In the genomic region with DNA sequence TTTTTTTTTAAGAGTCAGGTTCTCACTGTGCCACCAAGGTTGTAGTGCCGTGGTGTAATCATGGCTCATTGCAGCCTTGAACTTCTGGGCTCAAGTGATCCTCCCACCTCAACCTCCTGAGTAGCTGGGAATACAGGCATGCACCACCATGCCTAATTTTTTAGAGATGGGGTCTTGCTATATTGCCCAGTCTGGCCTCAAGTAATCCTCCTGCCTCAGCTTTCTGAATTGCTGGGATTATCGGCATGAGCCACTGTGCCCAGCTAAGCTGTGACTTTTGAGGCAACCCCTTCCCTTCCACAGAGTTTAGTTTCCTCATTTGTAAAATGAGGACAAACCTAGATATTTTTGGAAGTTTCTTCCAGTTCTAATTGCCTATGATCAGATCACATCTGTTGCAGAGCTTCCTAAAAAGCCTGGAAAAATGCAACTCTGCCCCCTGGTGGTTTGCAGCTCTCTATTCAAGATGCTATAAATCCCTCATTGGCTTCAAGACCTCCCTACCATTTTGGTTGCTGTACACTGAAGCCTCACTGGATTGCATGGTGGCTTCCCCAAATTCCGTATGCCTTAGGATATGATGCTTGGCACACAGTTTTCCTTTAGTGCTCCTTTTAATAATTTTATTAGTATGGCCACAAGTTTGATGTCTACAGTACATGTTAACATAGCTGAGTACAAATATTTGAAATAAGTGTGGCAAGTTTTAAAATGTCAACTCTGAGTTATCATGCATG, we compare ENCODE assay signal across 8 cellular contexts. TPM values are rescaled to one million over a fixed set of nuclear protein-coding genes. Genes with fewer than 3 reads are reported as not detected.
DNase-seq lines count a peak whose midpoint lies in the region; ATAC-seq and TF ChIP-seq lines count a peak whose summit lies in the region.

No MANE protein-coding gene starts in this region.

- no peaks in the 10 kb centered on the region for H3K27me3 ChIP-seq in AG04450 (ENCODE audit: control insufficient read depth, insufficient read depth, low read length)

- no peaks in the 10 kb centered on the region for H3K9me3 Mint-ChIP-seq in activated CD4-positive, alpha-beta T cell treated with anti-CD3 and anti-CD28 coated beads, Interleukin-2, amount 10 ng/mL, durations not matched to agents 24 days and 14 days

- TF ChIP-seq CTCF in AG04450 (IDR thresholded peaks at IDR 0.05; ENCODE audit: low read depth, low read length), result peak; percentile 86
- peak; percentile 39 for TF ChIP-seq CTCF in GM20000 (IDR thresholded peaks at IDR 0.05; ENCODE audit: extremely low read depth, missing control alignments)

- no peak overlapping the region for H3K4me3 Mint-ChIP-seq in activated CD4-positive, alpha-beta T cell treated with anti-CD3 and anti-CD28 coated beads, Interleukin-2, amount 10 ng/mL, durations not matched to agents 24 days and 14 days

- no peaks in the 10 kb centered on the region for H3K4me1 Mint-ChIP-seq in activated CD4-positive, alpha-beta T cell treated with anti-CD3 and anti-CD28 coated beads, Interleukin-2, amount 10 ng/mL, durations not matched to agents 24 days and 14 days

- POLR2A ChIA-PET in AG04450 (lab: Yijun Ruan, JAX), result no interaction called here

- ATAC-seq in GM18511 (IDR thresholded peaks at IDR 0.05; ENCODE audit: unreplicated experiment), result no peak

- no peak overlapping the region for H3K4me3 ChIP-seq in AG04450 (ENCODE audit: low read depth, low read length)

- H3K27ac Mint-ChIP-seq in activated CD4-positive, alpha-beta T cell treated with anti-CD3 and anti-CD28 coated beads, Interleukin-2, amount 10 ng/mL, durations not matched to agents 24 days and 14 days, result no peak overlapping the region

- DNase-seq in AG04450 (ENCODE audit: low read depth, low spot score) (no peak), GM20000 (ENCODE audit: low spot score) (peak; percentile 59), NCI-H526 (lab: John Stamatoyannopoulos, UW) (peak; percentile 13 to 77), dermis blood vessel endothelial cell (peak; percentile 87), lung microvascular endothelial cell (ENCODE audit: low read depth in 2 of 2) (peak; percentile 76 to 88)
- DNase-seq in activated CD4-positive, alpha-beta T cell treated with anti-CD3 and anti-CD28 coated beads, Interleukin-2, amount 10 ng/mL, durations not matched to agents 24 days and 14 days, result peak; percentile 89
- DNase-seq in stimulated activated CD8-positive, alpha-beta memory T cell treated with anti-CD3 and anti-CD28 coated beads, Interleukin-2, amount 100 ng/mL, for 48 hours (ENCODE audit: low read depth in 2 of 2), result peak; percentile 29 to 54

- CTCF ChIA-PET in AG04450 (lab: Charles Lee), result interaction anchor here (0.6 to 4.8 kb wide), 35 partner anchors 8 to 701 kb away, joined by 3 to 70 read pairs (median 4); a partner anchor contains a TSS

- H3K27me3 Mint-ChIP-seq in activated CD4-positive, alpha-beta T cell treated with anti-CD3 and anti-CD28 coated beads, Interleukin-2, amount 10 ng/mL, durations not matched to agents 24 days and 14 days, result no peaks in the 10 kb centered on the region

- intact Hi-C loops in activated CD4-positive, alpha-beta T cell treated with anti-CD3 and anti-CD28 coated beads, Interleukin-2, amount 10 ng/mL, durations not matched to agents 24 days and 14 days (cut with micrococcal nuclease), result loop anchor here (1.0 to 2.0 kb wide), 2 partner anchors 113 to 416 kb away; no protein-coding TSS in a partner anchor

- no peak overlapping the region for H3K27ac ChIP-seq in AG04450 (ENCODE audit: low read depth, low read length)

- H3K9me3 ChIP-seq in AG04450 (ENCODE audit: control insufficient read depth, insufficient read depth, low read length), result no peaks in the 10 kb centered on the region

- peaks cover 51% of the 10 kb centered on the region for H3K36me3 Mint-ChIP-seq in activated CD4-positive, alpha-beta T cell treated with anti-CD3 and anti-CD28 coated beads, Interleukin-2, amount 10 ng/mL, durations not matched to agents 24 days and 14 days (ENCODE audit: low read depth)

RNA-seq across cellular contexts. Expression of a gene that starts 19.3 kb away (rescaled TPM):
- 89.7 and 100 TPM in 2 replicates for polyA plus RNA-seq in AG04450 (2011; rRNA removed)
- 36.1 and 36.8 TPM in 2 replicates for polyA minus RNA-seq in AG04450 (2011; rRNA and poly(A)+ RNA removed)
- 25.2 and 28.7 TPM in 2 replicates for total RNA-seq in activated CD4-positive, alpha-beta T cell treated with anti-CD3 and anti-CD28 coated beads, Interleukin-2, amount 10 ng/mL, durations not matched to agents 24 days and 14 days
- total RNA-seq in dermis blood vessel endothelial cell, result 33.9 and 52.9 TPM in 2 replicates
- total RNA-seq in lung microvascular endothelial cell, result 24.0 and 30.5 TPM in 2 replicates

RNA-seq across cellular contexts. Expression of a gene that starts 21.2 kb away (rescaled TPM):
- polyA plus RNA-seq in AG04450 (2011; rRNA removed), result 6.4 and 8.5 TPM in 2 replicates
- polyA minus RNA-seq in AG04450 (2011; rRNA and poly(A)+ RNA removed), result 3.2 and 6.5 TPM in 2 replicates
- total RNA-seq in activated CD4-positive, alpha-beta T cell treated with anti-CD3 and anti-CD28 coated beads, Interleukin-2, amount 10 ng/mL, durations not matched to agents 24 days and 14 days, result 25.4 and 31.7 TPM in 2 replicates
- total RNA-seq in dermis blood vessel endothelial cell, result 7.8 and 18.8 TPM in 2 replicates
- total RNA-seq in lung microvascular endothelial cell, result 5.6 and 6.5 TPM in 2 replicates

RNA-seq across cellular contexts. Expression of a gene that starts 52.9 kb away (rescaled TPM):
- polyA plus RNA-seq in AG04450 (2011; rRNA removed), result 67.1 and 77.8 TPM in 2 replicates
- polyA minus RNA-seq in AG04450 (2011; rRNA and poly(A)+ RNA removed), result 90.3 and 146 TPM in 2 replicates
- 37.8 and 41.9 TPM in 2 replicates for total RNA-seq in activated CD4-positive, alpha-beta T cell treated with anti-CD3 and anti-CD28 coated beads, Interleukin-2, amount 10 ng/mL, durations not matched to agents 24 days and 14 days
- total RNA-seq in dermis blood vessel endothelial cell (36.4 and 50.3 TPM in 2 replicates), lung microvascular endothelial cell (30.3 and 55.8 TPM in 2 replicates)
